ENCODE assay signal across 6 cellular contexts in the genomic region with DNA sequence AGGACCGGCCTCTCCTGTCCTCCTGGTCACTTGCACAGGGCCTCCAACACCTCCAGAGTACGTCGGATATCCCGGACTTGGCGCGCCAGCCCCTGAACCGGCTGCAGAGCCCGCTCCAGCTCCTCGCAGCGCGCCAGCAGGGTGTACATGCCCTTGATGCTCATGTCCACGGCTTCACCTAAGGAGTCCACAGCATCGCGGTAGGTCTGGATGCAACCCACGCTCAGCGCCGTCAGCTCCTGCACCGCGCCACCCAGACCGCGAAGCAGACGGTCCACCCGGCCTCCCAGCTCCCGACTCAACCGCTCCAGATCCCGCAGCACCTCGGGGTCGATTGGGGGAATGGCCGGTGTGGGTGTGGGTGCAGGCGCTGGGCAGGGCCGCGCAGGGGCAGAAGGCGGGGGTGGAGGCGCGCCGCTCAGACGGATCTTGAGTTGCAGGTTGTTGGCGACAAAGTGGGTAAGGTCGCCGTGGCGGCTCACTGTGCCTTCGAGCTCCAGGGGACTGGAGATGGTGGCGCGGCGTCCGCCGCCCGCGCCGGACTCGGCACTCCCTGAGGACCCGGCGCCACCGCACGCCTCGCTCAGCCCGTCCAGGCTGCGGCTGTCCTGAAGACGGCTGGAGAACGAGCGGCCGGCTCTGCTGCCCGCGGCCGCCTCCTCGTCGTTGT. TPM values are rescaled to one million over a fixed set of nuclear protein-coding genes. Genes with fewer than 3 reads are reported as not detected.
A peak's percentile ranks its signal among the peaks of the same experiment; 100 is the strongest.
DNase-seq lines count a peak whose midpoint lies in the region; TF ChIP-seq lines count a peak whose summit lies in the region.

No MANE protein-coding gene starts in this region.

- H3K27ac ChIP-seq in HEK293 (ENCODE audit: extremely low read depth, low read depth, low read length) (peak overlapping the region; percentile 75; the same call in 1 of the 2 replicates), mesodermal cell (ENCODE audit: low read depth, low read length, severe bottlenecking) (no peak overlapping the region)

- H3K9me3 ChIP-seq in HEK293 (ENCODE audit: control insufficient read depth, insufficient read depth, low read depth, low read length) (no peaks in the 10 kb centered on the region), mesodermal cell (ENCODE audit: control insufficient read depth, low read length) (no peaks in the 10 kb centered on the region)

- H3K9me3 Mint-ChIP-seq in activated naive CD8-positive, alpha-beta T cell (ENCODE audit: low read depth): no peaks in the 10 kb centered on the region
- H3K9me3 Mint-ChIP-seq in HFFc6: no peaks in the 10 kb centered on the region

- H3K36me3 Mint-ChIP-seq in activated naive CD8-positive, alpha-beta T cell: no peaks in the 10 kb centered on the region
- no peaks in the 10 kb centered on the region for H3K36me3 Mint-ChIP-seq in HFFc6 (ENCODE audit: low read depth)

- no peak for DNase-seq in stimulated activated CD4-positive, alpha-beta T cell treated with anti-CD3 and anti-CD28 coated beads, Interleukin-1b, Interleukin-23, amount 100 ng/mL, for 48 hours
- DNase-seq in NCI-H187 treated with DMSO at 0.1 percent for 48 hours (lab: John Stamatoyannopoulos, UW) (no peak), HFFc6 (no peak)

- H3K4me1 ChIP-seq in HEK293 (ENCODE audit: control insufficient read depth, insufficient read depth, low read length) (peaks cover 13% of the 10 kb centered on the region), mesodermal cell (ENCODE audit: control insufficient read depth, insufficient read depth, low read length, poor library complexity, severe bottlenecking) (peaks cover 17% of the 10 kb centered on the region)

- no peak for TF ChIP-seq CTCF in HEK293 (tag by site-specific recombination; IDR thresholded peaks at IDR 0.05)
- no peak for TF ChIP-seq CTCF in HFFc6 (IDR thresholded peaks at IDR 0.05)

- POLR2A ChIA-PET in HEK293 (lab: Yijun Ruan, JAX): interaction anchor here (1.3 to 13.9 kb wide), 7 partner anchors 16 to 67 kb away, joined by 4 to 394 read pairs (median 10); partner anchors contain the start of genes AURKB and CTC1

- H3K4me3 Mint-ChIP-seq in activated naive CD8-positive, alpha-beta T cell: no peak overlapping the region
- no peak overlapping the region for H3K4me3 Mint-ChIP-seq in HFFc6

- H3K4me3 ChIP-seq in HEK293 (ENCODE audit: low read depth, low read length) (peak overlapping the region; percentile 75), mesodermal cell (ENCODE audit: extremely low read depth, insufficient read depth, low read length, poor library complexity, severe bottlenecking) (peak overlapping the region; percentile 85)

- H3K36me3 ChIP-seq in HEK293 (ENCODE audit: control insufficient read depth in 2 of 2, insufficient read depth in 1 of 2, low read length in 2 of 2): no peaks in the 10 kb centered on the region
- H3K36me3 ChIP-seq in mesodermal cell (ENCODE audit: control insufficient read depth, insufficient read depth, low read length): no peaks in the 10 kb centered on the region

- H3K27ac Mint-ChIP-seq in activated naive CD8-positive, alpha-beta T cell: peak overlapping the region; percentile 84
- no peak overlapping the region; the same call in none of the 2 replicates for H3K27ac Mint-ChIP-seq in HFFc6

- H3K4me1 Mint-ChIP-seq in activated naive CD8-positive, alpha-beta T cell (ENCODE audit: low read depth): peaks cover 13% of the 10 kb centered on the region
- H3K4me1 Mint-ChIP-seq in HFFc6 (ENCODE audit: low read depth): peaks cover 9% of the 10 kb centered on the region

- CTCF ChIA-PET in HEK293 (lab: Yijun Ruan, JAX): interaction anchor here (0.6 to 1.9 kb wide), 5 partner anchors 20 to 104 kb away, joined by 4 to 6 read pairs (median 4); partner anchors contain the start of gene AURKB

- 12 to 17% methylated on average over 44 to 46 of the region's 67 CpGs for WGBS in mesodermal cell (ENCODE audit: insufficient coverage in 2 of 2), 2 experiments

- no peaks in the 10 kb centered on the region for H3K27me3 Mint-ChIP-seq in activated naive CD8-positive, alpha-beta T cell
- peaks cover 2% of the 10 kb centered on the region; the same call in 1 of the 2 replicates for H3K27me3 Mint-ChIP-seq in HFFc6 (ENCODE audit: insufficient read depth)

TF ChIP-seq in HEK293, 187 proteins besides CTCF, POLR2A, EP300 and RAD21:
- TF ChIP-seq RBAK (tag by site-specific recombination; IDR thresholded peaks at IDR 0.05) (no peak), ZNF146 (tag by site-specific recombination; IDR thresholded peaks at IDR 0.05) (no peak), ZNF121 (tag by site-specific recombination; IDR thresholded peaks at IDR 0.05) (0 out of 2 replicates have a peak, but pooled peaks have one; percentile 18), ZBTB17 (tag by site-specific recombination; IDR thresholded peaks at IDR 0.05) (peak; percentile 42; the same call in 1 of the 2 replicates), BCL11A (tag by site-specific recombination; IDR thresholded peaks at IDR 0.05; ENCODE audit: low read depth) (peak; percentile 18; the same call in 1 of the 2 replicates), KLF9 (tag by site-specific recombination; IDR thresholded peaks at IDR 0.05; ENCODE audit: low read depth) (peak; percentile 26; the same call in 1 of the 2 replicates), ZFHX2 (tag by site-specific recombination; conservative IDR thresholded peaks at IDR 0.05) (peak; percentile 42)

RNA-seq across cellular contexts. Expression of gene BORCS6, which starts 0.8 kb away (rescaled TPM):
- 5.8 TPM for polyA plus RNA-seq in mesodermal cell (2013, experiment 1 of 2)
- polyA plus RNA-seq in mesodermal cell (2013, experiment 2 of 2): 4.4 TPM
- 1 to 10 TPM; 4.4 to 6.0 (median 4.6) TPM for total RNA-seq in HFFc6 (2021; fragmentation: NEBNext Ultra II Directional; extraction: Animal tissue kit (Norgen Biotek cat#: 25700))

RNA-seq across cellular contexts. Expression of gene TMEM107, which starts 13.0 kb away (rescaled TPM):
- 36.8 TPM for polyA plus RNA-seq in mesodermal cell (2013, experiment 1 of 2)
- polyA plus RNA-seq in mesodermal cell (2013, experiment 2 of 2): 40.6 TPM
- total RNA-seq in HFFc6 (2021; fragmentation: NEBNext Ultra II Directional; extraction: Animal tissue kit (Norgen Biotek cat#: 25700)): 10 to 100 TPM; 13.8 to 18.8 (median 17.5) TPM

RNA-seq across cellular contexts. Expression of gene AURKB, which starts 21.2 kb away (rescaled TPM):
- polyA plus RNA-seq in mesodermal cell (2013, experiment 1 of 2): 109 TPM
- polyA plus RNA-seq in mesodermal cell (2013, experiment 2 of 2): 103 TPM
- total RNA-seq in HFFc6 (2021; fragmentation: NEBNext Ultra II Directional; extraction: Animal tissue kit (Norgen Biotek cat#: 25700)): 10 to 100 TPM; 24.5 to 43.4 (median 39.5) TPM

RNA-seq across cellular contexts. Expression of gene VAMP2, which starts 26.4 kb away (rescaled TPM):
- polyA plus RNA-seq in mesodermal cell (2013, experiment 1 of 2): 30.2 TPM
- 27.0 TPM for polyA plus RNA-seq in mesodermal cell (2013, experiment 2 of 2)
- 10 to 100 TPM; 37.0 to 47.6 (median 44.5) TPM for total RNA-seq in HFFc6 (2021; fragmentation: NEBNext Ultra II Directional; extraction: Animal tissue kit (Norgen Biotek cat#: 25700))

RNA-seq across cellular contexts. Expression of gene PER1, which starts 37.0 kb away (rescaled TPM):
- polyA plus RNA-seq in mesodermal cell (2013, experiment 1 of 2): 34.6 TPM
- polyA plus RNA-seq in mesodermal cell (2013, experiment 2 of 2): 26.0 TPM
- total RNA-seq in HFFc6 (2021; fragmentation: NEBNext Ultra II Directional; extraction: Animal tissue kit (Norgen Biotek cat#: 25700)): 10 to 100 TPM; 18.9 to 31.8 (median 26.9) TPM
